ENCODE assay signal across 8 cellular contexts in genomic region chr3:121995190-121996137, GRCh38. TPM values are rescaled to one million over a fixed set of nuclear protein-coding genes. Genes with fewer than 3 reads are reported as not detected.
DNase-seq lines count a peak whose midpoint lies in the region; ATAC-seq and TF ChIP-seq lines count a peak whose summit lies in the region.

No MANE protein-coding gene starts in this region.

- no peak overlapping the region for H3K4me3 Mint-ChIP-seq in activated naive CD4-positive, alpha-beta T cell treated with anti-CD3 and anti-CD28 coated beads for 36 hours

- no peaks in the 10 kb centered on the region for H3K9me3 Mint-ChIP-seq in activated naive CD4-positive, alpha-beta T cell treated with anti-CD3 and anti-CD28 coated beads for 36 hours

- H3K27me3 ChIP-seq in heart right ventricle = no peaks in the 10 kb centered on the region

- H3K4me3 ChIP-seq in heart right ventricle = no peak overlapping the region

- peak in 8 of 9 donors; percentile 18 to 66 (median 50) for TF ChIP-seq CTCF in heart right ventricle (IDR thresholded peaks at IDR 0.05)

- no peaks in the 10 kb centered on the region for H3K36me3 Mint-ChIP-seq in activated naive CD4-positive, alpha-beta T cell treated with anti-CD3 and anti-CD28 coated beads for 36 hours (ENCODE audit: low read depth)

- ATAC-seq in HG02588 (IDR thresholded peaks at IDR 0.05; ENCODE audit: unreplicated experiment) = peak; percentile 33
- ATAC-seq in heart right ventricle = peak; percentile 56 to 80 (median 72)

- H3K36me3 ChIP-seq in heart right ventricle = no peaks in the 10 kb centered on the region

- peaks cover 0 to 56% (median 0%) of the 10 kb centered on the region in 9 donors for H3K4me1 ChIP-seq in heart right ventricle

- H3K27ac ChIP-seq in heart right ventricle = peak overlapping the region in 5 of 10 donors; percentile 14 to 84 (median 41)

- no peaks in the 10 kb centered on the region for H3K9me3 ChIP-seq in heart right ventricle

- H3K27ac Mint-ChIP-seq in activated naive CD4-positive, alpha-beta T cell treated with anti-CD3 and anti-CD28 coated beads for 36 hours = no peak overlapping the region

- no peaks in the 10 kb centered on the region for H3K27me3 Mint-ChIP-seq in activated naive CD4-positive, alpha-beta T cell treated with anti-CD3 and anti-CD28 coated beads for 36 hours (ENCODE audit: low read depth)

- peak; percentile 45 for DNase-seq in activated naive CD4-positive, alpha-beta T cell treated with anti-CD3 and anti-CD28 coated beads for 36 hours
- no peak for DNase-seq in activated naive CD4-positive, alpha-beta T cell (lab: John Stamatoyannopoulos, UW)
- DNase-seq in NCI-H460 (ENCODE audit: extremely low read depth, low read depth) (peak; percentile 34), heart right ventricle (peak; percentile 22 to 44), putamen (ENCODE audit: low spot score) (peak; percentile 54), NCI-H187 (lab: John Stamatoyannopoulos, UW) (no peak)
- DNase-seq in activated naive CD4-positive, alpha-beta T cell treated with anti-CD3 and anti-CD28 coated beads, Interleukin-2, amount 50 U/mL, for 16 hours = peak; percentile 14

- CTCF ChIA-PET in activated naive CD4-positive, alpha-beta T cell treated with anti-CD3 and anti-CD28 coated beads for 36 hours (lab: Charles Lee) = interaction anchor here (0.6 to 1.9 kb wide), 9 partner anchors 24 to 448 kb away, joined by 3 to 12 read pairs (median 4); no protein-coding TSS in a partner anchor

- WGBS in heart right ventricle, 2 donors = 50 to 59% methylated on average over 14 of the region's 14 CpGs

- intact Hi-C loops in activated naive CD4-positive, alpha-beta T cell treated with anti-CD3 and anti-CD28 coated beads for 36 hours (cut with micrococcal nuclease) = loop anchor here (1.0 kb wide), 2 partner anchors 112 to 449 kb away; no protein-coding TSS in a partner anchor
- intact Hi-C loops in heart right ventricle (cut with DNase I) = loop anchor here in 7 of 10 donors (5.0 to 10.0 kb wide), 5 partner anchors 111 to 451 kb away; partner anchors contain the start of gene POLQ (in 5 of the 7)

- peaks cover 20% of the 10 kb centered on the region for H3K4me1 Mint-ChIP-seq in activated naive CD4-positive, alpha-beta T cell treated with anti-CD3 and anti-CD28 coated beads for 36 hours (ENCODE audit: low read depth)

RNA-seq across cellular contexts. Expression of gene ILDR1, which starts 26.6 kb away (rescaled TPM):
- not detected for total RNA-seq in activated naive CD4-positive, alpha-beta T cell treated with anti-CD3 and anti-CD28 coated beads for 36 hours
- 0.15 TPM in 1 of 2 replicates, not detected in the other for total RNA-seq in NCI-H460 (2014; rRNA removed; shearing (Covaris generic))
- not detected in 2 replicates for polyA plus RNA-seq in NCI-H460 (2014; cell fraction: nucleus; rRNA removed)
- total RNA-seq in heart right ventricle = under 1 TPM in 4 of 10 donors, not detected in 6; 0.13 to 0.25 (median 0.19) TPM
- polyA plus RNA-seq in heart right ventricle = not detected

RNA-seq across cellular contexts. Expression of gene CD86, which starts 59.7 kb away (rescaled TPM):
- not detected for total RNA-seq in activated naive CD4-positive, alpha-beta T cell treated with anti-CD3 and anti-CD28 coated beads for 36 hours
- not detected in 2 replicates for total RNA-seq in NCI-H460 (2014; rRNA removed; shearing (Covaris generic))
- 1.5 TPM in 1 of 2 replicates, not detected in the other for polyA plus RNA-seq in NCI-H460 (2014; cell fraction: nucleus; rRNA removed)
- total RNA-seq in heart right ventricle = 10 to 100 TPM in 1 of 10 donors, 1 to 10 TPM in 7, under 1 TPM in 2; 0.64 to 14.7 (median 1.4) TPM
- polyA plus RNA-seq in heart right ventricle = 1 to 10 TPM; 1.1 to 2.3 TPM

Comparison
In these comparisons a context has a peak if more than half of its experiments do, and no peak if none do; other contexts are left out.
1. DNase-seq: peak in activated naive CD4-positive, alpha-beta T cell treated with anti-CD3 and anti-CD28 coated beads for 36 hours (single experiment), NCI-H460 (single experiment), activated naive CD4-positive, alpha-beta T cell treated with anti-CD3 and anti-CD28 coated beads, Interleukin-2, amount 50 U/mL, for 16 hours (single experiment), heart right ventricle (2 of 2) and putamen (single experiment); none in activated naive CD4-positive, alpha-beta T cell (0 of 4) and NCI-H187 (0 of 2).